In genomic region chr5:180649297-180650039, GRCh38 we compare ENCODE assay signal across 8 cellular contexts. TPM values are rescaled to one million over a fixed set of nuclear protein-coding genes. Genes with fewer than 3 reads are reported as not detected.
A peak's percentile ranks its signal among the peaks of the same experiment; 100 is the strongest.
DNase-seq lines count a peak whose midpoint lies in the region; ATAC-seq, FAIRE-seq and TF ChIP-seq lines count a peak whose summit lies in the region.

Gene FLT4, minus strand, starts transcription at chr5:180649600. Its CDS starts 55 bp downstream, at chr5:180649545.

- H3K4me1 ChIP-seq in gastroesophageal sphincter, result peaks cover 0 to 25% (median 8%) of the 10 kb centered on the region in 3 donors

- H3K9me3 ChIP-seq in gastroesophageal sphincter, result no peaks in the 10 kb centered on the region

- no peak for TF ChIP-seq POLR2A in gastroesophageal sphincter (IDR thresholded peaks at IDR 0.05)

- no peak for DNase-seq in activated CD8-positive, alpha-beta T cell treated with anti-CD3 and anti-CD28 coated beads for 36 hours
- DNase-seq in sciatic nerve (ENCODE audit: low spot score) (no peak), GM19239 (ENCODE audit: insufficient read length, low spot score) (no peak), SKM-1 treated with dmso at 0.1 percent for 144 hours (lab: John Stamatoyannopoulos, UW; ENCODE audit: unreplicated experiment) (no peak)

- no peaks in the 10 kb centered on the region for H3K36me3 ChIP-seq in gastroesophageal sphincter

- TF ChIP-seq CTCF in activated CD8-positive, alpha-beta T cell treated with anti-CD3 and anti-CD28 coated beads for 36 hours (IDR thresholded peaks at IDR 0.05), result no peak
- TF ChIP-seq CTCF in gastroesophageal sphincter (IDR thresholded peaks at IDR 0.05), result no peak

- peak; percentile 55 for ATAC-seq in activated CD8-positive, alpha-beta T cell treated with anti-CD3 and anti-CD28 coated beads for 36 hours
- ATAC-seq in gastroesophageal sphincter (no peak), sciatic nerve (no peak), GM19351 (IDR thresholded peaks at IDR 0.05; ENCODE audit: unreplicated experiment) (no peak), GM21423 (IDR thresholded peaks at IDR 0.05; ENCODE audit: unreplicated experiment) (no peak)

- intact Hi-C loops in activated CD8-positive, alpha-beta T cell treated with anti-CD3 and anti-CD28 coated beads for 36 hours (cut with micrococcal nuclease), result no loop called here
- intact Hi-C loops in sciatic nerve (cut with DNase I), result no loop called here

- no peak for TF ChIP-seq EP300 in gastroesophageal sphincter (IDR thresholded peaks at IDR 0.05)

- POLR2A ChIA-PET in activated CD8-positive, alpha-beta T cell treated with anti-CD3 and anti-CD28 coated beads for 36 hours (lab: Charles Lee), result interaction anchor here (0.6 kb wide), 1 partner anchor 1033 kb away, joined by 5 read pairs; no protein-coding TSS in a partner anchor

- H3K4me1 Mint-ChIP-seq in activated CD8-positive, alpha-beta T cell treated with anti-CD3 and anti-CD28 coated beads for 36 hours (ENCODE audit: low read depth), result peaks cover 12% of the 10 kb centered on the region

- no peaks in the 10 kb centered on the region for H3K9me3 Mint-ChIP-seq in activated CD8-positive, alpha-beta T cell treated with anti-CD3 and anti-CD28 coated beads for 36 hours

- peaks cover 89% of the 10 kb centered on the region for H3K27me3 ChIP-seq in gastroesophageal sphincter

- peak within 1 kb of the TSS; percentile 75 for H3K4me3 Mint-ChIP-seq in activated CD8-positive, alpha-beta T cell treated with anti-CD3 and anti-CD28 coated beads for 36 hours

- H3K36me3 Mint-ChIP-seq in activated CD8-positive, alpha-beta T cell treated with anti-CD3 and anti-CD28 coated beads for 36 hours (ENCODE audit: low read depth), result no peaks in the 10 kb centered on the region

- CTCF ChIA-PET in activated CD8-positive, alpha-beta T cell treated with anti-CD3 and anti-CD28 coated beads for 36 hours (lab: Charles Lee), result interaction anchor here (0.6 to 1.5 kb wide), 3 partner anchors 30 to 96 kb away, joined by 3 to 10 read pairs (median 4); no protein-coding TSS in a partner anchor

- H3K27ac ChIP-seq in gastroesophageal sphincter, result peak within 1 kb of the TSS in 1 of 4 donors; percentile 60

- H3K27ac Mint-ChIP-seq in activated CD8-positive, alpha-beta T cell treated with anti-CD3 and anti-CD28 coated beads for 36 hours, result no peak within 1 kb of the TSS

- no peak for FAIRE-seq in GM19239 (lab: Jason Lieb, UNC)

- peaks cover 28% of the 10 kb centered on the region for H3K27me3 Mint-ChIP-seq in activated CD8-positive, alpha-beta T cell treated with anti-CD3 and anti-CD28 coated beads for 36 hours

- peak within 1 kb of the TSS; percentile 50; the same call in 1 of the 2 replicates for H3K4me3 ChIP-seq in GM08714 (ENCODE audit: low read length)
- H3K4me3 ChIP-seq in gastroesophageal sphincter, result peak within 1 kb of the TSS; percentile 3 to 55

- WGBS in gastroesophageal sphincter (ENCODE audit: low coverage in 1 of 2), 2 donors, result 0 to 1% methylated on average over 7 to 10 of the region's 89 CpGs

RNA-seq across cellular contexts. Expression of gene FLT4, which starts in this region (rescaled TPM):
- 1 to 10 TPM; 3.3 to 4.4 TPM for total RNA-seq in activated CD8-positive, alpha-beta T cell treated with anti-CD3 and anti-CD28 coated beads for 36 hours
- 10 to 100 TPM in 2 of 4 donors, 1 to 10 TPM in 2; 7.6 to 15.2 (median 10.4) TPM for total RNA-seq in gastroesophageal sphincter
- total RNA-seq in sciatic nerve, result 11.7 TPM
